Comparison of ENCODE assay signal across 8 cellular contexts in genomic region chr12:55981882-55982281, GRCh38. TPM values are rescaled to one million over a fixed set of nuclear protein-coding genes. Genes with fewer than 3 reads are reported as not detected.
DNase-seq lines count a peak whose midpoint lies in the region; ATAC-seq, FAIRE-seq and TF ChIP-seq lines count a peak whose summit lies in the region.
"Not testable (repeated sequence)": the region's sequence is repeated elsewhere in the genome, so short reads cannot be mapped to it uniquely, and the experiment has no call there.
"Had no signal": no experiment of that assay in that cellular context is flagged by ENCODE, and none has a peak within 500 bp of the region (broad histone marks: within the 10 kb centered on the region; RNA-seq: fewer than 3 reads in every experiment).

No MANE protein-coding gene starts in this region.

- not testable (repeated sequence) for FAIRE-seq in astrocyte (lab: Jason Lieb, UNC)

- ATAC-seq in HCT116 (peak; percentile 81), omental fat pad (ENCODE audit: low FRiP score) (peak; percentile 35)

- H3K27me3 ChIP-seq in BLaER1 treated with 17β-estradiol and CSF1 and Interleukin-3, amounts not matched to agents 10 nM and 100 nM; HCT116 (ENCODE audit: insufficient read depth, low read length); astrocyte (ENCODE audit: insufficient read depth, low read length): not testable (repeated sequence)

- CTCF ChIA-PET in HCT116 (lab: Charles Lee): interaction anchor here (1.7 to 1.8 kb wide), 2 partner anchors 14 to 48 kb away, joined by 4 to 9 read pairs; no protein-coding TSS in a partner anchor
- CTCF ChIA-PET in OCI-LY7 (lab: Charles Lee; ENCODE audit: unreplicated experiment): interaction anchor here (0.7 to 1.1 kb wide), 2 partner anchors 62 to 244 kb away, joined by 3 to 4 read pairs; no protein-coding TSS in a partner anchor

- TF ChIP-seq POLR2A in HCT116 (IDR thresholded peaks at IDR 0.05; ENCODE audit: borderline replicate concordance, extremely low read depth, insufficient read depth, insufficient read length): not testable (repeated sequence)

- not testable (repeated sequence) for H3K27me3 Mint-ChIP-seq in astrocyte (ENCODE audit: low read depth, unreplicated experiment)

- H3K27ac Mint-ChIP-seq in astrocyte (ENCODE audit: unreplicated experiment): not testable (repeated sequence)

- H3K36me3 Mint-ChIP-seq in astrocyte (ENCODE audit: low read depth, unreplicated experiment): peaks cover 31% of the 10 kb centered on the region

- not testable (repeated sequence) for DNase-seq in HCT116 (ENCODE audit: low read depth, low spot score); OCI-LY7 (ENCODE audit: low spot score); astrocyte (ENCODE audit: low read depth); omental fat pad (ENCODE audit: low spot score)
- peak; percentile 30 for DNase-seq in choroid plexus epithelial cell (ENCODE audit: low read depth)
- DNase-seq in kidney glomerular epithelial cell (lab: John Stamatoyannopoulos, UW): peak; percentile 34

- H3K27ac ChIP-seq in BLaER1 treated with 17β-estradiol and CSF1 and Interleukin-3, amounts not matched to agents 10 nM and 100 nM: peak overlapping the region in 9 of 11 experiments; percentile 16 to 77 (median 70); a peak in 17 of 22 replicates
- H3K27ac ChIP-seq in HCT116 (ENCODE audit: low read depth, low read length); astrocyte (ENCODE audit: low read depth, low read length): not testable (repeated sequence)
- H3K27ac ChIP-seq in OCI-LY7 (ENCODE audit: low read depth, low read length, poor library complexity, severe bottlenecking): peak overlapping the region; percentile 46

- TF ChIP-seq CTCF in HCT116 (IDR thresholded peaks at IDR 0.05 in 2 of 3, conservative IDR thresholded peaks at IDR 0.05 in 1 of 3; ENCODE audit: borderline replicate concordance in 1 of 3, insufficient read depth in 1 of 3, low read depth in 2 of 3, low read length in 2 of 3); OCI-LY7 (conservative IDR thresholded peaks at IDR 0.05; ENCODE audit: low read length); astrocyte (IDR thresholded peaks at IDR 0.05; ENCODE audit: insufficient read depth, low read depth, low read length); choroid plexus epithelial cell (conservative IDR thresholded peaks at IDR 0.05; ENCODE audit: low read depth, low read length); omental fat pad (IDR thresholded peaks at IDR 0.05): not testable (repeated sequence)

- POLR2A ChIA-PET in HCT116 (lab: Charles Lee) (interaction anchor here (2.3 kb wide), 1 partner anchor 8 kb away, joined by 13 read pairs; the partner anchor contains the start of gene RAB5B), OCI-LY7 (lab: Charles Lee) (interaction anchor here (0.6 to 4.2 kb wide), 12 partner anchors 8 to 1646 kb away, joined by 3 to 32 read pairs (median 4); partner anchors contain the start of genes ORMDL2, RAB5B, RNF41 and SARNP)

- peaks cover 70 to 89% (median 80%) of the 10 kb centered on the region in 10 experiments for H3K4me1 ChIP-seq in BLaER1 treated with 17β-estradiol and CSF1 and Interleukin-3, amounts not matched to agents 10 nM and 100 nM
- H3K4me1 ChIP-seq in HCT116 (ENCODE audit: control insufficient read depth in 1 of 2, insufficient read depth in 2 of 2, low read length in 2 of 2): peaks cover 12 to 16% of the 10 kb centered on the region in 2 experiments
- peaks cover 28% of the 10 kb centered on the region for H3K4me1 ChIP-seq in OCI-LY7 (ENCODE audit: insufficient read depth, low read length, poor library complexity, severe bottlenecking)
- H3K4me1 ChIP-seq in astrocyte (ENCODE audit: insufficient read depth, low read length): not testable (repeated sequence)

- not testable (repeated sequence) for TF ChIP-seq RAD21 in HCT116 (IDR thresholded peaks at IDR 0.05; ENCODE audit: low read depth)

- H3K4me1 Mint-ChIP-seq in astrocyte (ENCODE audit: low read depth, unreplicated experiment): peaks cover 14% of the 10 kb centered on the region

- not testable (repeated sequence) for H3K4me3 Mint-ChIP-seq in astrocyte (ENCODE audit: unreplicated experiment)

- H3K9me3 ChIP-seq in BLaER1 treated with 17β-estradiol and CSF1 and Interleukin-3, amounts not matched to agents 10 nM and 100 nM (replicated peaks in 1 of 11); HCT116 (ENCODE audit: control insufficient read depth in 1 of 2, insufficient read depth in 1 of 2, low read depth in 1 of 2, low read length in 2 of 2); OCI-LY7 (ENCODE audit: low read length); astrocyte (ENCODE audit: insufficient read depth, low read depth, low read length): not testable (repeated sequence)

- not testable (repeated sequence) for H3K9me2 ChIP-seq in HCT116 (ENCODE audit: insufficient read depth); OCI-LY7 (ENCODE audit: insufficient read depth, low read length)

- intact Hi-C loops in HCT116 (cut with micrococcal nuclease); OCI-LY7 (cut with micrococcal nuclease; ENCODE audit: unreplicated experiment): not testable (repeated sequence)

- peak overlapping the region in 4 of 11 experiments; percentile 19 to 44 (median 27); a peak in 4 of 22 replicates for H3K9ac ChIP-seq in BLaER1 treated with 17β-estradiol and CSF1 and Interleukin-3, amounts not matched to agents 10 nM and 100 nM
- H3K9ac ChIP-seq in HCT116 (ENCODE audit: low read length); astrocyte (ENCODE audit: low read length): not testable (repeated sequence)

- peak overlapping the region; percentile 73 to 92 (median 83) for H3K4me2 ChIP-seq in BLaER1 treated with 17β-estradiol and CSF1 and Interleukin-3, amounts not matched to agents 10 nM and 100 nM
- peak overlapping the region; percentile 45 for H3K4me2 ChIP-seq in HCT116 (ENCODE audit: low read length)
- 0 out of 2 replicates have a peak overlapping the region, but pooled peaks have one; percentile 63 for H3K4me2 ChIP-seq in OCI-LY7 (ENCODE audit: low read length)
- H3K4me2 ChIP-seq in astrocyte (ENCODE audit: low read length): peak overlapping the region; percentile 7

- not testable (repeated sequence) for H3K9me3 Mint-ChIP-seq in astrocyte (ENCODE audit: unreplicated experiment)

- peaks cover 0 to 90% (median 3%) of the 10 kb centered on the region in 11 experiments; a peak in 8 of 22 replicates for H4K20me1 ChIP-seq in BLaER1 treated with 17β-estradiol and CSF1 and Interleukin-3, amounts not matched to agents 10 nM and 100 nM
- H4K20me1 ChIP-seq in HCT116 (ENCODE audit: insufficient read depth); OCI-LY7 (ENCODE audit: insufficient read depth, low read length): not testable (repeated sequence)
- peaks cover 49% of the 10 kb centered on the region for H4K20me1 ChIP-seq in astrocyte (ENCODE audit: insufficient read depth, low read length)

- RAD21 ChIA-PET in HCT116 (lab: Charles Lee; ENCODE audit: low non-redundant PET in 1 of 2, low total read pairs in 2 of 2, uncharacterized antibody in 2 of 2, unreplicated experiment in 2 of 2): not testable (repeated sequence)

- BruUV-seq in HCT116 (replicated peaks; lab: Mats Ljungman, UMichigan); OCI-LY7 (replicated peaks; lab: Mats Ljungman, UMichigan): not testable (repeated sequence)

- H3K4me3 ChIP-seq in BLaER1 treated with 17β-estradiol and CSF1 and Interleukin-3, amounts not matched to agents 10 nM and 100 nM; OCI-LY7 (ENCODE audit: low read depth, low read length, poor library complexity, severe bottlenecking); astrocyte (ENCODE audit: insufficient read depth, low read depth, low read length); choroid plexus epithelial cell (ENCODE audit: low read depth, low read length): not testable (repeated sequence)
- peak overlapping the region in 1 of 2 experiments; percentile 4; a peak in 1 of 4 replicates for H3K4me3 ChIP-seq in HCT116 (replicated peaks in 1 of 2; ENCODE audit: low read depth in 1 of 2, low read length in 2 of 2)

- H2AFZ ChIP-seq in HCT116 (ENCODE audit: low read depth, low read length, poor library complexity, severe bottlenecking); OCI-LY7 (ENCODE audit: low read length); astrocyte (ENCODE audit: low read depth, low read length): not testable (repeated sequence)

- H3K36me3 ChIP-seq in BLaER1 treated with 17β-estradiol and CSF1 and Interleukin-3, amounts not matched to agents 10 nM and 100 nM: peaks cover 41 to 72% (median 63%) of the 10 kb centered on the region in 11 experiments
- not testable (repeated sequence) for H3K36me3 ChIP-seq in HCT116 (ENCODE audit: control insufficient read depth in 1 of 2, insufficient read depth in 2 of 2, low read length in 2 of 2)
- H3K36me3 ChIP-seq in OCI-LY7 (ENCODE audit: insufficient read depth, low read length) (peaks cover 28% of the 10 kb centered on the region), astrocyte (ENCODE audit: insufficient read depth, low read length) (peaks cover 29% of the 10 kb centered on the region)

- H3K79me2 ChIP-seq in HCT116 (ENCODE audit: insufficient read depth, low read length); OCI-LY7 (ENCODE audit: insufficient read depth, low read depth, low read length): not testable (repeated sequence)
- H3K79me2 ChIP-seq in astrocyte (ENCODE audit: insufficient read depth, low read length): peaks cover 42% of the 10 kb centered on the region

RNA-seq across cellular contexts. Expression of gene RAB5B, which starts 8.0 kb away (rescaled TPM):
- total RNA-seq in HCT116 (2021; ENCODE audit: unreplicated experiment) (44.5 TPM), OCI-LY7 (2022) (47.2 and 50.5 TPM in 2 replicates), astrocyte (110 and 127 TPM in 2 replicates), omental fat pad (10 to 100 TPM; 46.2 to 71.5 (median 64.8) TPM)
- 29.1 and 32.6 TPM in 2 replicates for polyA plus RNA-seq in HCT116 (2012)
- total RNA-seq in OCI-LY7 (2014; rRNA removed; shearing (Covaris generic)): 21.6 and 21.8 TPM in 2 replicates

RNA-seq across cellular contexts. Expression of gene SUOX, which starts 15.2 kb away (rescaled TPM):
- total RNA-seq in HCT116 (2021; ENCODE audit: unreplicated experiment) (18.0 TPM), OCI-LY7 (2022) (6.4 and 7.4 TPM in 2 replicates), astrocyte (13.6 and 14.3 TPM in 2 replicates), omental fat pad (10 to 100 TPM; 14.5 to 43.0 (median 22.9) TPM)
- 12.4 and 13.3 TPM in 2 replicates for polyA plus RNA-seq in HCT116 (2012)
- 2.5 and 2.7 TPM in 2 replicates for total RNA-seq in OCI-LY7 (2014; rRNA removed; shearing (Covaris generic))

RNA-seq across cellular contexts. Expression of gene CDK2, which starts 15.3 kb away (rescaled TPM):
- total RNA-seq in HCT116 (2021; ENCODE audit: unreplicated experiment) (90.9 TPM), OCI-LY7 (2022) (80.9 and 81.4 TPM in 2 replicates), astrocyte (37.8 and 44.3 TPM in 2 replicates), omental fat pad (10 to 100 TPM in 3 of 4 donors, 1 to 10 TPM in 1; 9.7 to 23.7 (median 17.5) TPM)
- 65.1 and 81.6 TPM in 2 replicates for polyA plus RNA-seq in HCT116 (2012)
- total RNA-seq in OCI-LY7 (2014; rRNA removed; shearing (Covaris generic)): 57.8 and 68.1 TPM in 2 replicates

RNA-seq across cellular contexts. Expression of gene PMEL, which starts 16.0 kb away (rescaled TPM):
- 5.8 TPM for total RNA-seq in HCT116 (2021; ENCODE audit: unreplicated experiment)
- polyA plus RNA-seq in HCT116 (2012): 7.1 and 9.0 TPM in 2 replicates
- 0.49 and 1.4 TPM in 2 replicates for total RNA-seq in OCI-LY7 (2014; rRNA removed; shearing (Covaris generic))
- total RNA-seq in OCI-LY7 (2022): 2.4 and 3.0 TPM in 2 replicates
- 3.9 and 13.8 TPM in 2 replicates for total RNA-seq in astrocyte
- total RNA-seq in omental fat pad: 1 to 10 TPM in 2 of 4 donors, under 1 TPM in 2; 0.65 to 5.2 (median 1.2) TPM
- polyA plus RNA-seq: CD8-positive, alpha-beta memory T cell had no signal

RNA-seq across cellular contexts. Expression of gene IKZF4, which starts 39.0 kb away (rescaled TPM):
- total RNA-seq in HCT116 (2021; ENCODE audit: unreplicated experiment) (8.5 TPM), OCI-LY7 (2022) (6.0 and 8.8 TPM in 2 replicates), astrocyte (5.6 and 6.9 TPM in 2 replicates), omental fat pad (10 to 100 TPM in 1 of 4 donors, 1 to 10 TPM in 3; 4.4 to 10.3 (median 6.6) TPM)
- 3.2 and 4.8 TPM in 2 replicates for polyA plus RNA-seq in HCT116 (2012)
- 0.90 and 1.3 TPM in 2 replicates for total RNA-seq in OCI-LY7 (2014; rRNA removed; shearing (Covaris generic))

Comparison
In these comparisons a context has a peak if more than half of its experiments do, and no peak if none do; other contexts are left out.
1. H3K4me2 ChIP-seq: peak in every context shown above with its lines; median percentile 83 in BLaER1 treated with 17β-estradiol and CSF1 and Interleukin-3, amounts not matched to agents 10 nM and 100 nM; 63 in OCI-LY7; 45 in HCT116; 7 in astrocyte.